1 cellular context compared by ENCODE assay signal in the genomic region with DNA sequence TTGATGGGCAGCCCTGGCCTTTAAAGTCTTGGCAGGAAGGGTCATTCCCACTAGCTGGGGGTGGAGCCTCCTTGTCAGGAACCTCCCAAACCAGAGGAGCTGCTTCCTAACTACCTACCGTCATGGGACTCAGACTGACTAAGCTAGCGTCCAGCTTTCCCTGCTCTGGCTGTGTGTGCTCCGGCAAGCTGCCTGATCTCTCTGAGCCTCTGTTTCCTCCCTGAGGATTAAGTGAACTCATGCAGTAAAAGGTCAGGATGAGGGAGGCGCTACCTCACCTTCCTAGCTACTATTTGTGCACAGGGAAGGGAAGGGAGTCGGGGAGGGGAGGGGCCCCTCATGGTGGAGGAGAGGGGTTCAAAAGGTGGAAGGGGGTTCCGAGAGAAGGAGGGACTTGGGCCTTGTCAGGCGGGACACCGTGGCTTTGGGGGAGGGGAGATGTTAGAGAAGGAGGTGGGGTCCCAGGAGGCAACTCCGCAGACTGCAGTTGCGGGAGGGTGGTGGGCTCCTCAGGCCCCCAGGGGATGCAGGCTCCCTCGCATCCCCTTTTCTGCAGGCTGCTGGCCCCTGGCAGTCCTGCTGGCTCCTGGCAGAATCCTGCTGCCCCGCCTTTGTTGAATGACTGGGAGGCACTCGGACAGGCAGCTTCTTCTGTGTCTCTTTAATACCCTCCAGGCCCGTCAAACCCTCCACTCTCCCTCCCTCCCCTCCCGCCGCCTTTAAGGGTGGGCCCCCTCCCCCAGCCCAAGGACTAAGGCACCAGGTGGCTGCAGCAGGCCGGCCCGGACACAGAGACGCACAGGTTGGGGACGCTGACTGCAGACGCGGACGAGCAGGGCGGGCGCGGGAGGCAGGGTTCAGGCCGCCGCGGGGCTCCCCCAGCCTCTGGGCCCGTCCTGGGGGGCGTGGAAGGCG.
TF ChIP-seq lines count a peak whose summit lies in the region.

No MANE protein-coding gene starts in this region.

TF ChIP-seq in HepG2, 621 proteins besides CTCF, POLR2A, EP300 and RAD21 (continued from another document and continues in another):
- TF ChIP-seq, protein P1, sequence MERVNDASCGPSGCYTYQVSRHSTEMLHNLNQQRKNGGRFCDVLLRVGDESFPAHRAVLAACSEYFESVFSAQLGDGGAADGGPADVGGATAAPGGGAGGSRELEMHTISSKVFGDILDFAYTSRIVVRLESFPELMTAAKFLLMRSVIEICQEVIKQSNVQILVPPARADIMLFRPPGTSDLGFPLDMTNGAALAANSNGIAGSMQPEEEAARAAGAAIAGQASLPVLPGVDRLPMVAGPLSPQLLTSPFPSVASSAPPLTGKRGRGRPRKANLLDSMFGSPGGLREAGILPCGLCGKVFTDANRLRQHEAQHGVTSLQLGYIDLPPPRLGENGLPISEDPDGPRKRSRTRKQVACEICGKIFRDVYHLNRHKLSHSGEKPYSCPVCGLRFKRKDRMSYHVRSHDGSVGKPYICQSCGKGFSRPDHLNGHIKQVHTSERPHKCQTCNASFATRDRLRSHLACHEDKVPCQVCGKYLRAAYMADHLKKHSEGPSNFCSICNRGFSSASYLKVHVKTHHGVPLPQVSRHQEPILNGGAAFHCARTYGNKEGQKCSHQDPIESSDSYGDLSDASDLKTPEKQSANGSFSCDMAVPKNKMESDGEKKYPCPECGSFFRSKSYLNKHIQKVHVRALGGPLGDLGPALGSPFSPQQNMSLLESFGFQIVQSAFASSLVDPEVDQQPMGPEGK (CRISPR knock-in tag; IDR thresholded peaks at IDR 0.05): no peak
- no peak for TF ChIP-seq BCL6 (CRISPR knock-in tag; IDR thresholded peaks at IDR 0.05)
- TF ChIP-seq, protein P2, sequence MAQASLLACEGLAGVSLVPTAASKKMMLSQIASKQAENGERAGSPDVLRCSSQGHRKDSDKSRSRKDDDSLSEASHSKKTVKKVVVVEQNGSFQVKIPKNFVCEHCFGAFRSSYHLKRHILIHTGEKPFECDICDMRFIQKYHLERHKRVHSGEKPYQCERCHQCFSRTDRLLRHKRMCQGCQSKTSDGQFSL (CRISPR knock-in tag; IDR thresholded peaks at IDR 0.05): no peak
- TF ChIP-seq KMT2A (CRISPR knock-in tag; IDR thresholded peaks at IDR 0.05): no peak
- no peak for TF ChIP-seq ZNF788 (CRISPR knock-in tag; IDR thresholded peaks at IDR 0.05; ENCODE audit: borderline replicate concordance)
- TF ChIP-seq, protein P3, sequence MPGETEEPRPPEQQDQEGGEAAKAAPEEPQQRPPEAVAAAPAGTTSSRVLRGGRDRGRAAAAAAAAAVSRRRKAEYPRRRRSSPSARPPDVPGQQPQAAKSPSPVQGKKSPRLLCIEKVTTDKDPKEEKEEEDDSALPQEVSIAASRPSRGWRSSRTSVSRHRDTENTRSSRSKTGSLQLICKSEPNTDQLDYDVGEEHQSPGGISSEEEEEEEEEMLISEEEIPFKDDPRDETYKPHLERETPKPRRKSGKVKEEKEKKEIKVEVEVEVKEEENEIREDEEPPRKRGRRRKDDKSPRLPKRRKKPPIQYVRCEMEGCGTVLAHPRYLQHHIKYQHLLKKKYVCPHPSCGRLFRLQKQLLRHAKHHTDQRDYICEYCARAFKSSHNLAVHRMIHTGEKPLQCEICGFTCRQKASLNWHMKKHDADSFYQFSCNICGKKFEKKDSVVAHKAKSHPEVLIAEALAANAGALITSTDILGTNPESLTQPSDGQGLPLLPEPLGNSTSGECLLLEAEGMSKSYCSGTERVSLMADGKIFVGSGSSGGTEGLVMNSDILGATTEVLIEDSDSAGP (CRISPR knock-in tag; IDR thresholded peaks at IDR 0.05; ENCODE audit: borderline replicate concordance): no peak
- no peak for TF ChIP-seq EZH2 (conservative IDR thresholded peaks at IDR 0.05; ENCODE audit: low read depth, low read length)
- TF ChIP-seq TARDBP (CRISPR knock-in tag; IDR thresholded peaks at IDR 0.05): no peak
- TF ChIP-seq NCOA2 (CRISPR knock-in tag; IDR thresholded peaks at IDR 0.05): no peak
- no peak for TF ChIP-seq SOX13 (IDR thresholded peaks at IDR 0.05)
- no peak for TF ChIP-seq SOX13 (CRISPR knock-in tag; conservative IDR thresholded peaks at IDR 0.05 in 1 of 2, IDR thresholded peaks at IDR 0.05 in 1 of 2)
- no peak for TF ChIP-seq ZNF629 (CRISPR knock-in tag; conservative IDR thresholded peaks at IDR 0.05)
- TF ChIP-seq ZNF136 (CRISPR knock-in tag; IDR thresholded peaks at IDR 0.05; ENCODE audit: low read depth): no peak
- TF ChIP-seq ZNF235 (CRISPR knock-in tag; IDR thresholded peaks at IDR 0.05; ENCODE audit: borderline replicate concordance): 0 out of 2 replicates have a peak, but pooled peaks have one; percentile 27
- TF ChIP-seq, protein P4, sequence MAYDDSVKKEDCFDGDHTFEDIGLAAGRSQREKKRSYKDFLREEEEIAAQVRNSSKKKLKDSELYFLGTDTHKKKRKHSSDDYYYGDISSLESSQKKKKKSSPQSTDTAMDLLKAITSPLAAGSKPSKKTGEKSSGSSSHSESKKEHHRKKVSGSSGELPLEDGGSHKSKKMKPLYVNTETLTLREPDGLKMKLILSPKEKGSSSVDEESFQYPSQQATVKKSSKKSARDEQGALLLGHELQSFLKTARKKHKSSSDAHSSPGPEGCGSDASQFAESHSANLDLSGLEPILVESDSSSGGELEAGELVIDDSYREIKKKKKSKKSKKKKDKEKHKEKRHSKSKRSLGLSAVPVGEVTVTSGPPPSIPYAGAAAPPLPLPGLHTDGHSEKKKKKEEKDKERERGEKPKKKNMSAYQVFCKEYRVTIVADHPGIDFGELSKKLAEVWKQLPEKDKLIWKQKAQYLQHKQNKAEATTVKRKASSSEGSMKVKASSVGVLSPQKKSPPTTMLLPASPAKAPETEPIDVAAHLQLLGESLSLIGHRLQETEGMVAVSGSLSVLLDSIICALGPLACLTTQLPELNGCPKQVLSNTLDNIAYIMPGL (CRISPR knock-in tag; IDR thresholded peaks at IDR 0.05; ENCODE audit: borderline replicate concordance in 1 of 2, low read depth in 1 of 2): 0 out of 4 replicates have a peak, but pooled peaks of 1 of the 2 experiments have one; percentile 58
- TF ChIP-seq, protein P5, sequence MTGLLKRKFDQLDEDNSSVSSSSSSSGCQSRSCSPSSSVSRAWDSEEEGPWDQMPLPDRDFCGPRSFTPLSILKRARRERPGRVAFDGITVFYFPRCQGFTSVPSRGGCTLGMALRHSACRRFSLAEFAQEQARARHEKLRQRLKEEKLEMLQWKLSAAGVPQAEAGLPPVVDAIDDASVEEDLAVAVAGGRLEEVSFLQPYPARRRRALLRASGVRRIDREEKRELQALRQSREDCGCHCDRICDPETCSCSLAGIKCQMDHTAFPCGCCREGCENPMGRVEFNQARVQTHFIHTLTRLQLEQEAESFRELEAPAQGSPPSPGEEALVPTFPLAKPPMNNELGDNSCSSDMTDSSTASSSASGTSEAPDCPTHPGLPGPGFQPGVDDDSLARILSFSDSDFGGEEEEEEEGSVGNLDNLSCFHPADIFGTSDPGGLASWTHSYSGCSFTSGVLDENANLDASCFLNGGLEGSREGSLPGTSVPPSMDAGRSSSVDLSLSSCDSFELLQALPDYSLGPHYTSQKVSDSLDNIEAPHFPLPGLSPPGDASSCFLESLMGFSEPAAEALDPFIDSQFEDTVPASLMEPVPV (CRISPR knock-in tag; IDR thresholded peaks at IDR 0.05): no peak
- TF ChIP-seq MATR3 (CRISPR knock-in tag; IDR thresholded peaks at IDR 0.05): no peak
- TF ChIP-seq ZNF510 (CRISPR knock-in tag; IDR thresholded peaks at IDR 0.05; ENCODE audit: low read depth): 0 out of 2 replicates have a peak, but pooled peaks have one; percentile 48
- TF ChIP-seq, protein P6, sequence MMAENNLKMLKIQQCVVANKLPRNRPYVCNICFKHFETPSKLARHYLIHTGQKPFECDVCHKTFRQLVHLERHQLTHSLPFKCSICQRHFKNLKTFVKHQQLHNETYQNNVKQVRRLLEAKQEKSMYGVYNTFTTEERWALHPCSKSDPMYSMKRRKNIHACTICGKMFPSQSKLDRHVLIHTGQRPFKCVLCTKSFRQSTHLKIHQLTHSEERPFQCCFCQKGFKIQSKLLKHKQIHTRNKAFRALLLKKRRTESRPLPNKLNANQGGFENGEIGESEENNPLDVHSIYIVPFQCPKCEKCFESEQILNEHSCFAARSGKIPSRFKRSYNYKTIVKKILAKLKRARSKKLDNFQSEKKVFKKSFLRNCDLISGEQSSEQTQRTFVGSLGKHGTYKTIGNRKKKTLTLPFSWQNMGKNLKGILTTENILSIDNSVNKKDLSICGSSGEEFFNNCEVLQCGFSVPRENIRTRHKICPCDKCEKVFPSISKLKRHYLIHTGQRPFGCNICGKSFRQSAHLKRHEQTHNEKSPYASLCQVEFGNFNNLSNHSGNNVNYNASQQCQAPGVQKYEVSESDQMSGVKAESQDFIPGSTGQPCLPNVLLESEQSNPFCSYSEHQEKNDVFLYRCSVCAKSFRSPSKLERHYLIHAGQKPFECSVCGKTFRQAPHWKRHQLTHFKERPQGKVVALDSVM (CRISPR knock-in tag; IDR thresholded peaks at IDR 0.05): no peak
- no peak for TF ChIP-seq PCBP2 (optimal IDR thresholded peaks at IDR 0.05; ENCODE audit: low read depth, low read length, poor library complexity, severe bottlenecking)
- TF ChIP-seq HNF4G (IDR thresholded peaks at IDR 0.05; ENCODE audit: borderline replicate concordance, low read depth, low read length): no peak
- TF ChIP-seq HNF4G (CRISPR knock-in tag; IDR thresholded peaks at IDR 0.05; ENCODE audit: borderline replicate concordance, low read depth): no peak
- TF ChIP-seq ZNF350 (CRISPR knock-in tag; IDR thresholded peaks at IDR 0.05; ENCODE audit: borderline replicate concordance, low read depth): no peak; the same call in none of the 2 replicates
- TF ChIP-seq, protein P7, sequence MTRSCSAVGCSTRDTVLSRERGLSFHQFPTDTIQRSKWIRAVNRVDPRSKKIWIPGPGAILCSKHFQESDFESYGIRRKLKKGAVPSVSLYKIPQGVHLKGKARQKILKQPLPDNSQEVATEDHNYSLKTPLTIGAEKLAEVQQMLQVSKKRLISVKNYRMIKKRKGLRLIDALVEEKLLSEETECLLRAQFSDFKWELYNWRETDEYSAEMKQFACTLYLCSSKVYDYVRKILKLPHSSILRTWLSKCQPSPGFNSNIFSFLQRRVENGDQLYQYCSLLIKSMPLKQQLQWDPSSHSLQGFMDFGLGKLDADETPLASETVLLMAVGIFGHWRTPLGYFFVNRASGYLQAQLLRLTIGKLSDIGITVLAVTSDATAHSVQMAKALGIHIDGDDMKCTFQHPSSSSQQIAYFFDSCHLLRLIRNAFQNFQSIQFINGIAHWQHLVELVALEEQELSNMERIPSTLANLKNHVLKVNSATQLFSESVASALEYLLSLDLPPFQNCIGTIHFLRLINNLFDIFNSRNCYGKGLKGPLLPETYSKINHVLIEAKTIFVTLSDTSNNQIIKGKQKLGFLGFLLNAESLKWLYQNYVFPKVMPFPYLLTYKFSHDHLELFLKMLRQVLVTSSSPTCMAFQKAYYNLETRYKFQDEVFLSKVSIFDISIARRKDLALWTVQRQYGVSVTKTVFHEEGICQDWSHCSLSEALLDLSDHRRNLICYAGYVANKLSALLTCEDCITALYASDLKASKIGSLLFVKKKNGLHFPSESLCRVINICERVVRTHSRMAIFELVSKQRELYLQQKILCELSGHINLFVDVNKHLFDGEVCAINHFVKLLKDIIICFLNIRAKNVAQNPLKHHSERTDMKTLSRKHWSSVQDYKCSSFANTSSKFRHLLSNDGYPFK (CRISPR knock-in tag; IDR thresholded peaks at IDR 0.05; ENCODE audit: borderline replicate concordance): no peak
- no peak for TF ChIP-seq KLF6 (CRISPR knock-in tag; IDR thresholded peaks at IDR 0.05)
- 0 out of 2 replicates have a peak, but pooled peaks have one; percentile 59 for TF ChIP-seq DR1 (CRISPR knock-in tag; IDR thresholded peaks at IDR 0.05)
- TF ChIP-seq, protein P8, sequence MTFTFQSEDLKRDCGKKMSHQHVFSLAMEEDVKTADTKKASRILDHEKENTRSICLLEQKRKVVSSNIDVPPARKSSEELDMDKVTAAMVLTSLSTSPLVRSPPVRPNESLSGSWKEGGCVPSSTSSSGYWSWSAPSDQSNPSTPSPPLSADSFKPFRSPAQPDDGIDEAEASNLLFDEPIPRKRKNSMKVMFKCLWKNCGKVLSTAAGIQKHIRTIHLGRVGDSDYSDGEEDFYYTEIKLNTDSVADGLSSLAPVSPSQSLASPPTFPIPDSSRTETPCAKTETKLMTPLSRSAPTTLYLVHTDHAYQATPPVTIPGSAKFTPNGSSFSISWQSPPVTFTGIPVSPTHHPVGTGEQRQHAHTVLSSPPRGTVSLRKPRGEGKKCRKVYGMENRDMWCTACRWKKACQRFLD (CRISPR knock-in tag; IDR thresholded peaks at IDR 0.05; ENCODE audit: borderline replicate concordance): 0 out of 2 replicates have a peak, but pooled peaks have one; percentile 44
- no peak for TF ChIP-seq TSC22D2 (CRISPR knock-in tag; IDR thresholded peaks at IDR 0.05; ENCODE audit: borderline replicate concordance)
- TF ChIP-seq ZBTB20 (CRISPR knock-in tag; IDR thresholded peaks at IDR 0.05; ENCODE audit: borderline replicate concordance, low read depth): no peak
- TF ChIP-seq ZNF768 (CRISPR knock-in tag; IDR thresholded peaks at IDR 0.05): peak; percentile 97
- 0 out of 2 replicates have a peak, but pooled peaks have one; percentile 39 for TF ChIP-seq ZNF737 (CRISPR knock-in tag; IDR thresholded peaks at IDR 0.05; ENCODE audit: borderline replicate concordance)
- TF ChIP-seq, protein P9, sequence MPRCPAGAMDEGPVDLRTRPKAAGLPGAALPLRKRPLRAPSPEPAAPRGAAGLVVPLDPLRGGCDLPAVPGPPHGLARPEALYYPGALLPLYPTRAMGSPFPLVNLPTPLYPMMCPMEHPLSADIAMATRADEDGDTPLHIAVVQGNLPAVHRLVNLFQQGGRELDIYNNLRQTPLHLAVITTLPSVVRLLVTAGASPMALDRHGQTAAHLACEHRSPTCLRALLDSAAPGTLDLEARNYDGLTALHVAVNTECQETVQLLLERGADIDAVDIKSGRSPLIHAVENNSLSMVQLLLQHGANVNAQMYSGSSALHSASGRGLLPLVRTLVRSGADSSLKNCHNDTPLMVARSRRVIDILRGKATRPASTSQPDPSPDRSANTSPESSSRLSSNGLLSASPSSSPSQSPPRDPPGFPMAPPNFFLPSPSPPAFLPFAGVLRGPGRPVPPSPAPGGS (CRISPR knock-in tag; IDR thresholded peaks at IDR 0.05): no peak
- TF ChIP-seq, protein P10, sequence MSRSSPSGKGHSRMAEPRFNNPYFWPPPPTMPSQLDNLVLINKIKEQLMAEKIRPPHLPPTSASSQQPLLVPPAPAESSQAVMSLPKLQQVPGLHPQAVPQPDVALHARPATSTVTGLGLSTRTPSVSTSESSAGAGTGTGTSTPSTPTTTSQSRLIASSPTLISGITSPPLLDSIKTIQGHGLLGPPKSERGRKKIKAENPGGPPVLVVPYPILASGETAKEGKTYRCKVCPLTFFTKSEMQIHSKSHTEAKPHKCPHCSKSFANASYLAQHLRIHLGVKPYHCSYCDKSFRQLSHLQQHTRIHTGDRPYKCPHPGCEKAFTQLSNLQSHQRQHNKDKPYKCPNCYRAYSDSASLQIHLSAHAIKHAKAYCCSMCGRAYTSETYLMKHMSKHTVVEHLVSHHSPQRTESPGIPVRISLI (CRISPR knock-in tag; IDR thresholded peaks at IDR 0.05; ENCODE audit: borderline replicate concordance): 0 out of 2 replicates have a peak, but pooled peaks have one; percentile 13
- TF ChIP-seq ARNTL (CRISPR knock-in tag; IDR thresholded peaks at IDR 0.05): no peak
- no peak for TF ChIP-seq ZNF501 (CRISPR knock-in tag; IDR thresholded peaks at IDR 0.05)
- TF ChIP-seq ZKSCAN1 (IDR thresholded peaks at IDR 0.05; ENCODE audit: low read length): no peak
- TF ChIP-seq GATAD1 (CRISPR knock-in tag; IDR thresholded peaks at IDR 0.05): no peak
- TF ChIP-seq ZNF331 (CRISPR knock-in tag; IDR thresholded peaks at IDR 0.05): no peak
- TF ChIP-seq ZNF616 (CRISPR knock-in tag; IDR thresholded peaks at IDR 0.05; ENCODE audit: low read depth): no peak
- no peak for TF ChIP-seq CBFB (CRISPR knock-in tag; IDR thresholded peaks at IDR 0.05)
- no peak for TF ChIP-seq ZNF703 (CRISPR knock-in tag; IDR thresholded peaks at IDR 0.05; ENCODE audit: borderline replicate concordance)
- TF ChIP-seq ZNF615 (CRISPR knock-in tag; IDR thresholded peaks at IDR 0.05; ENCODE audit: borderline replicate concordance): no peak
